ENCODE assay signal across 22 cellular contexts in the genomic region with DNA sequence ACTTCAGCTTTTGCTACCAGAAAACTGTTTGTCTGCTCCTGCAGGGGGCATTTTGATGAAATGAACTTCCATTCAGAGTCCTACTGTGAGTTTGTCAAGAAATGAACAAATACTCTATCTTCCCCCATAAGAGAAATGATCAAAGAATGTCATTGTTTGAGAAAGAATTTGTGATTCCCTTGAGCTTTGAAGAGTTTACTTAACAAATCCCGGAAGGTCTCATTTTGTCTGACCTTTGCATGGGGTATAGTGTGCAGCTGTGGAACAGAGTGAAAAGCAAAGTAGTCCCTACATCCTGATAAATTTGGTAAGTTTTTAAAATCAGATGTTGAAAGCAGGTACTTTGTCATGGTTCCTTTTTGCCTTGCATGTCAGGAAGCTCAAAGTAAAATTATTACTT.
A peak's percentile ranks its signal among the peaks of the same experiment; 100 is the strongest.
DNase-seq lines count a peak whose midpoint lies in the region; ATAC-seq and TF ChIP-seq lines count a peak whose summit lies in the region.
"Had no signal": no experiment of that assay in that cellular context is flagged by ENCODE, and none has a peak within 500 bp of the region (broad histone marks: within the 10 kb centered on the region; RNA-seq: fewer than 3 reads in every experiment).

No MANE protein-coding gene starts in this region.

- no peak overlapping the region for H2AFZ ChIP-seq in Karpas-422 (ENCODE audit: low read length)

- TF ChIP-seq CTCF in choroid plexus epithelial cell (conservative IDR thresholded peaks at IDR 0.05; ENCODE audit: low read depth, low read length) (peak; percentile 11), tibial nerve (IDR thresholded peaks at IDR 0.05) (no peak)

- no peaks in the 10 kb centered on the region for H3K27me3 ChIP-seq in Karpas-422 (ENCODE audit: low read length)
- no peaks in the 10 kb centered on the region for H3K27me3 ChIP-seq in tibial nerve
- H3K27me3 ChIP-seq: BE2C; BLaER1 treated with 17β-estradiol and CSF1 and Interleukin-3, amounts not matched to agents 10 nM and 100 nM had no signal

- WGBS in tibial nerve, 2 donors: 22 to 33% methylated on average over 1 of the region's 1 CpG

- no peaks in the 10 kb centered on the region for H3K36me3 ChIP-seq in Karpas-422 (ENCODE audit: insufficient read depth, low read length)
- H3K36me3 ChIP-seq in tibial nerve: no peaks in the 10 kb centered on the region
- H3K36me3 ChIP-seq: BE2C; BLaER1 treated with 17β-estradiol and CSF1 and Interleukin-3, amounts not matched to agents 10 nM and 100 nM had no signal

- H3K4me3 ChIP-seq in Karpas-422 (ENCODE audit: low read length) (peak overlapping the region; percentile 64), choroid plexus epithelial cell (ENCODE audit: low read depth, low read length) (no peak overlapping the region), tibial nerve (no peak overlapping the region)
- H3K4me3 ChIP-seq: BLaER1 treated with 17β-estradiol and CSF1 and Interleukin-3, amounts not matched to agents 10 nM and 100 nM; GM12878; GM23338 had no signal

- no peak for TF ChIP-seq EP300 in tibial nerve (IDR thresholded peaks at IDR 0.05)

- H3K9me3 ChIP-seq in Karpas-422 (ENCODE audit: low read length) (no peaks in the 10 kb centered on the region), tibial nerve (no peaks in the 10 kb centered on the region)
- H3K9me3 ChIP-seq: BE2C; BLaER1 treated with 17β-estradiol and CSF1 and Interleukin-3, amounts not matched to agents 10 nM and 100 nM had no signal

- H3K4me2 ChIP-seq in Karpas-422 (ENCODE audit: low read depth, low read length, poor library complexity, severe bottlenecking): peak overlapping the region; percentile 97
- H3K4me2 ChIP-seq: BLaER1 treated with 17β-estradiol and CSF1 and Interleukin-3, amounts not matched to agents 10 nM and 100 nM; GM23338 had no signal

- peak overlapping the region; percentile 89 for H3K9ac ChIP-seq in Karpas-422 (ENCODE audit: low read length)
- H3K9ac ChIP-seq: BLaER1 treated with 17β-estradiol and CSF1 and Interleukin-3, amounts not matched to agents 10 nM and 100 nM had no signal

- ATAC-seq in GM18520 (IDR thresholded peaks at IDR 0.05; ENCODE audit: unreplicated experiment): no peak
- ATAC-seq: GM12878, HCT116 had no signal

- H3K79me2 ChIP-seq in Karpas-422 (ENCODE audit: low read length): no peaks in the 10 kb centered on the region

- H3K4me1 ChIP-seq in Karpas-422 (ENCODE audit: low read length) (peaks cover 71% of the 10 kb centered on the region), tibial nerve (peaks cover 0 to 16% (median 0%) of the 10 kb centered on the region in 4 donors)
- H3K4me1 ChIP-seq: BE2C; BLaER1 treated with 17β-estradiol and CSF1 and Interleukin-3, amounts not matched to agents 10 nM and 100 nM had no signal

- no peaks in the 10 kb centered on the region for H4K20me1 ChIP-seq in Karpas-422 (ENCODE audit: insufficient read depth, low read depth, low read length)
- H4K20me1 ChIP-seq: BLaER1 treated with 17β-estradiol and CSF1 and Interleukin-3, amounts not matched to agents 10 nM and 100 nM had no signal

- no peak for TF ChIP-seq POLR2A in tibial nerve (IDR thresholded peaks at IDR 0.05)

- peak; percentile 96 for DNase-seq in Karpas-422
- peak; percentile 33 for DNase-seq in RPMI7951 (ENCODE audit: low read depth)
- DNase-seq in choroid plexus epithelial cell (ENCODE audit: low read depth): no peak
- peak; percentile 34 for DNase-seq in foreskin melanocyte
- DNase-seq in NK-92 treated with Interleukin-12 subunit alpha and Interleukin-12 subunit beta, amount 100 ng/mL, for 24 hours (lab: John Stamatoyannopoulos, UW): no peak
- DNase-seq in tibial nerve (ENCODE audit: low spot score in 2 of 2): no peak
- DNase-seq in NCI-H187 treated with DMSO at 0.1 percent for 48 hours (lab: John Stamatoyannopoulos, UW): no peak
- DNase-seq: AML-193; BE2C; CD4-positive, alpha-beta T cell; CD8-positive, alpha-beta memory T cell; DMS 273 treated with DMSO at 0.1 percent for 48 hours; DMS79; EL; GDM1; H9; HFFc6 had no signal

- H3K27ac ChIP-seq in Karpas-422 (ENCODE audit: low read length) (peak overlapping the region; percentile 100), tibial nerve (no peak overlapping the region)
- H3K27ac ChIP-seq: BLaER1 treated with 17β-estradiol and CSF1 and Interleukin-3, amounts not matched to agents 10 nM and 100 nM had no signal

- no peaks in the 10 kb centered on the region for H3K9me2 ChIP-seq in Karpas-422 (replicated peaks; ENCODE audit: insufficient read depth, low read length)

Comparison
In these comparisons a context has a peak if more than half of its experiments do, and no peak if none do; other contexts are left out.
1. DNase-seq: peak in Karpas-422 (single experiment), RPMI7951 (single experiment) and foreskin melanocyte (single experiment); none in choroid plexus epithelial cell (single experiment), NK-92 treated with Interleukin-12 subunit alpha and Interleukin-12 subunit beta, amount 100 ng/mL, for 24 hours (single experiment), tibial nerve (0 of 2) and NCI-H187 treated with DMSO at 0.1 percent for 48 hours (single experiment).